In genomic region chr18:12703714-12704113, GRCh38 we compare ENCODE assay signal across 8 cellular contexts. TPM values are rescaled to one million over a fixed set of nuclear protein-coding genes. Genes with fewer than 3 reads are reported as not detected.
A peak's percentile ranks its signal among the peaks of the same experiment; 100 is the strongest.
DNase-seq lines count a peak whose midpoint lies in the region; ATAC-seq and TF ChIP-seq lines count a peak whose summit lies in the region.

No MANE protein-coding gene starts in this region.

- H4K91ac ChIP-seq in IMR-90 (ENCODE audit: insufficient read depth, low read depth, low read length): no peak overlapping the region

- no peaks in the 10 kb centered on the region for H3K9me3 Mint-ChIP-seq in CD8-positive, alpha-beta memory T cell
- no peaks in the 10 kb centered on the region for H3K9me3 Mint-ChIP-seq in activated naive CD4-positive, alpha-beta T cell treated with anti-CD3 and anti-CD28 coated beads, Interleukin-2, amount 50 U/mL, for 24 hours
- no peaks in the 10 kb centered on the region for H3K9me3 Mint-ChIP-seq in stimulated activated naive CD8-positive, alpha-beta T cell treated with anti-CD3 and anti-CD28 coated beads, Interleukin-15, amount 100 ng/mL, for 72 hours

- no peaks in the 10 kb centered on the region; the same call in 1 of the 2 replicates for H4K20me1 ChIP-seq in IMR-90 (ENCODE audit: insufficient read depth, low read length)

- peak overlapping the region; percentile 10; the same call in 1 of the 2 replicates for H2AK5ac ChIP-seq in IMR-90 (ENCODE audit: low read depth, low read length)

- peaks cover 21 to 37% of the 10 kb centered on the region in 2 experiments for H3K79me1 ChIP-seq in IMR-90 (ENCODE audit: low read depth in 1 of 2, low read length in 2 of 2)

- peak overlapping the region; percentile 91 to 99 (median 96) for H3K4me3 Mint-ChIP-seq in CD8-positive, alpha-beta memory T cell
- H3K4me3 Mint-ChIP-seq in activated naive CD4-positive, alpha-beta T cell treated with anti-CD3 and anti-CD28 coated beads, Interleukin-2, amount 50 U/mL, for 24 hours: peak overlapping the region; percentile 99
- peak overlapping the region; percentile 97 to 100 for H3K4me3 Mint-ChIP-seq in stimulated activated naive CD8-positive, alpha-beta T cell treated with anti-CD3 and anti-CD28 coated beads, Interleukin-15, amount 100 ng/mL, for 72 hours

- H3K4ac ChIP-seq in IMR-90 (ENCODE audit: low read depth, low read length): no peak overlapping the region; the same call in 1 of the 2 replicates

- no peak for TF ChIP-seq RAD21 in IMR-90 (IDR thresholded peaks at IDR 0.05; ENCODE audit: low read length)

- no peak overlapping the region for H3K14ac ChIP-seq in IMR-90 (replicated peaks; ENCODE audit: low read depth, low read length)

- H4K5ac ChIP-seq in IMR-90 (ENCODE audit: low read depth, low read length): no peak overlapping the region

- H2AK9ac ChIP-seq in IMR-90 (replicated peaks; ENCODE audit: low read depth, low read length, poor library complexity): no peak overlapping the region

- H2BK15ac ChIP-seq in IMR-90 (ENCODE audit: low read depth, low read length): no peak overlapping the region

- peak overlapping the region; percentile 90 to 100 (median 98) for H3K27ac Mint-ChIP-seq in CD8-positive, alpha-beta memory T cell
- peak overlapping the region; percentile 99 for H3K27ac Mint-ChIP-seq in activated naive CD4-positive, alpha-beta T cell treated with anti-CD3 and anti-CD28 coated beads, Interleukin-2, amount 50 U/mL, for 24 hours
- peak overlapping the region; percentile 100 for H3K27ac Mint-ChIP-seq in stimulated activated naive CD8-positive, alpha-beta T cell treated with anti-CD3 and anti-CD28 coated beads, Interleukin-15, amount 100 ng/mL, for 72 hours

- H2BK20ac ChIP-seq in IMR-90 (ENCODE audit: low read depth, low read length): no peak overlapping the region

- H3K4me2 ChIP-seq in IMR-90 (ENCODE audit: low read depth, low read length): peak overlapping the region; percentile 97

- peaks cover 42% of the 10 kb centered on the region for H3K4me1 ChIP-seq in CD8-positive, alpha-beta memory T cell (ENCODE audit: insufficient read depth, low read length)
- peaks cover 4% of the 10 kb centered on the region; the same call in 1 of the 2 replicates for H3K4me1 ChIP-seq in IMR-90 (ENCODE audit: control insufficient read depth, insufficient read depth, low read length)
- H3K4me1 ChIP-seq in iPS-18a (ENCODE audit: control insufficient read depth, low read depth, low read length): peaks cover 5% of the 10 kb centered on the region

- no peaks in the 10 kb centered on the region for H3K27me3 Mint-ChIP-seq in CD8-positive, alpha-beta memory T cell
- no peaks in the 10 kb centered on the region for H3K27me3 Mint-ChIP-seq in activated naive CD4-positive, alpha-beta T cell treated with anti-CD3 and anti-CD28 coated beads, Interleukin-2, amount 50 U/mL, for 24 hours
- no peaks in the 10 kb centered on the region for H3K27me3 Mint-ChIP-seq in stimulated activated naive CD8-positive, alpha-beta T cell treated with anti-CD3 and anti-CD28 coated beads, Interleukin-15, amount 100 ng/mL, for 72 hours

- H3K27me3 ChIP-seq in CD8-positive, alpha-beta memory T cell (ENCODE audit: insufficient read depth, low read length, poor library complexity, severe bottlenecking): no peaks in the 10 kb centered on the region
- H3K27me3 ChIP-seq in IMR-90 (ENCODE audit: control insufficient read depth, insufficient read depth, low read length) (no peaks in the 10 kb centered on the region), iPS-18a (ENCODE audit: control insufficient read depth, insufficient read depth, low read length) (no peaks in the 10 kb centered on the region)

- no peaks in the 10 kb centered on the region for H3K9me1 ChIP-seq in IMR-90 (ENCODE audit: insufficient read depth, low read length)

- CTCF ChIA-PET in CD8-positive, alpha-beta memory T cell (lab: Charles Lee): interaction anchor here (1.8 to 2.0 kb wide), 2 partner anchors 23 to 231 kb away, joined by 4 to 9 read pairs; no protein-coding TSS in a partner anchor
- CTCF ChIA-PET in IMR-90 (lab: Yijun Ruan, JAX): interaction anchor here (1.4 kb wide), 1 partner anchor 313 kb away, joined by 3 read pairs; no protein-coding TSS in a partner anchor

- 0% methylated on average over 1 of the region's 2 CpGs; no CpG with 5 or more reads in 1 of the 2 experiments for WGBS in IMR-90 (ENCODE audit: extremely low coverage in 2 of 2, insufficient read length in 1 of 2), 2 experiments

- intact Hi-C loops in IMR-90 (cut with micrococcal nuclease): no loop called here

- no peak overlapping the region for H2BK120ac ChIP-seq in IMR-90 (ENCODE audit: low read depth, low read length)

- TF ChIP-seq POLR2A in IMR-90 (IDR thresholded peaks at IDR 0.05; ENCODE audit: low read depth, low read length): no peak

- H3K4me1 Mint-ChIP-seq in CD8-positive, alpha-beta memory T cell: peaks cover 46 to 60% (median 57%) of the 10 kb centered on the region in 3 donors
- peaks cover 48% of the 10 kb centered on the region for H3K4me1 Mint-ChIP-seq in activated naive CD4-positive, alpha-beta T cell treated with anti-CD3 and anti-CD28 coated beads, Interleukin-2, amount 50 U/mL, for 24 hours
- peaks cover 46% of the 10 kb centered on the region for H3K4me1 Mint-ChIP-seq in stimulated activated naive CD8-positive, alpha-beta T cell treated with anti-CD3 and anti-CD28 coated beads, Interleukin-15, amount 100 ng/mL, for 72 hours

- H3K18ac ChIP-seq in IMR-90 (ENCODE audit: low read depth, low read length): no peak overlapping the region

- POLR2A ChIA-PET in CD8-positive, alpha-beta memory T cell (lab: Charles Lee): interaction anchor here (0.6 kb wide), 1 partner anchor 158 kb away, joined by 3 read pairs; no protein-coding TSS in a partner anchor
- POLR2A ChIA-PET in IMR-90 (lab: Charles Lee; ENCODE audit: unreplicated experiment): interaction anchor here (0.6 kb wide), 1 partner anchor 16 kb away, joined by 4 read pairs; no protein-coding TSS in a partner anchor

- in situ Hi-C loops in IMR-90 (cut with MboI; ENCODE audit: low sequenced_read_pairs): no loop called here

- peak overlapping the region; percentile 84 for H3K27ac ChIP-seq in CD8-positive, alpha-beta memory T cell (ENCODE audit: low read depth, low read length)
- H3K27ac ChIP-seq in IMR-90 (ENCODE audit: insufficient read depth, low read length): no peak overlapping the region
- H3K27ac ChIP-seq in iPS-18a (ENCODE audit: low read length): no peak overlapping the region

- no peak overlapping the region for H2AFZ ChIP-seq in IMR-90 (replicated peaks; ENCODE audit: low read length, poor library complexity)

- TF ChIP-seq CTCF in IMR-90 (conservative IDR thresholded peaks at IDR 0.05; ENCODE audit: low read depth, low read length): no peak

- H3K23ac ChIP-seq in IMR-90 (ENCODE audit: low read depth, low read length): peak overlapping the region; percentile 60; the same call in 1 of the 2 replicates

- DNase-seq in CD8-positive, alpha-beta memory T cell: no peak
- DNase-seq in IMR-90 (peak; percentile 46), globus pallidus (ENCODE audit: low spot score) (no peak)
- no peak for DNase-seq in stimulated activated naive CD8-positive, alpha-beta T cell treated with anti-CD3 and anti-CD28 coated beads, Interleukin-15, amount 100 ng/mL, for 72 hours

- H2BK5ac ChIP-seq in IMR-90 (ENCODE audit: low read depth, low read length, poor library complexity, severe bottlenecking): no peak overlapping the region

- H3K9me3 ChIP-seq in CD8-positive, alpha-beta memory T cell (ENCODE audit: low read length): no peaks in the 10 kb centered on the region
- H3K9me3 ChIP-seq in IMR-90 (ENCODE audit: control insufficient read depth, insufficient read depth, low read length): no peaks in the 10 kb centered on the region
- H3K9me3 ChIP-seq in iPS-18a (ENCODE audit: control insufficient read depth, low read depth, low read length): no peaks in the 10 kb centered on the region

- peak overlapping the region; percentile 87 for H3K4me3 ChIP-seq in CD8-positive, alpha-beta memory T cell (ENCODE audit: low read length)
- peak overlapping the region; percentile 89 for H3K4me3 ChIP-seq in IMR-90 (ENCODE audit: insufficient read depth, low read depth, low read length)
- peak overlapping the region; percentile 89 for H3K4me3 ChIP-seq in iPS-18a (ENCODE audit: low read length)

- H3K36me3 Mint-ChIP-seq in CD8-positive, alpha-beta memory T cell: peaks cover 0 to 56% (median 9%) of the 10 kb centered on the region in 3 donors
- peaks cover 7% of the 10 kb centered on the region for H3K36me3 Mint-ChIP-seq in activated naive CD4-positive, alpha-beta T cell treated with anti-CD3 and anti-CD28 coated beads, Interleukin-2, amount 50 U/mL, for 24 hours

- H3K9ac ChIP-seq in IMR-90 (ENCODE audit: low read depth, low read length) (peak overlapping the region; percentile 95), iPS-18a (ENCODE audit: low read length) (peak overlapping the region; percentile 94)

- ATAC-seq in IMR-90 (ENCODE audit: low read depth) (no peak), HG03457 (IDR thresholded peaks at IDR 0.05; ENCODE audit: unreplicated experiment) (no peak), GM21423 (IDR thresholded peaks at IDR 0.05; ENCODE audit: unreplicated experiment) (no peak)
- no peak for ATAC-seq in stimulated activated naive CD8-positive, alpha-beta T cell treated with anti-CD3 and anti-CD28 coated beads, Interleukin-15, amount 100 ng/mL, for 72 hours

- no peak overlapping the region for H4K8ac ChIP-seq in IMR-90 (ENCODE audit: low read depth in 2 of 2, low read length in 2 of 2)

- no peak overlapping the region for H3K56ac ChIP-seq in IMR-90 (ENCODE audit: extremely low read depth, insufficient read depth, low read length)

- TSS peak; percentile 49 for BruUV-seq in IMR-90 (replicated peaks; lab: Mats Ljungman, UMichigan)

- H3K36me3 ChIP-seq in CD8-positive, alpha-beta memory T cell (ENCODE audit: insufficient read depth, low read length): peaks cover 11% of the 10 kb centered on the region
- H3K36me3 ChIP-seq in IMR-90 (ENCODE audit: control insufficient read depth, insufficient read depth, low read length): peaks cover 9% of the 10 kb centered on the region
- peaks cover 25% of the 10 kb centered on the region for H3K36me3 ChIP-seq in iPS-18a (ENCODE audit: control insufficient read depth, low read depth, low read length)

- dilution Hi-C loops in IMR-90 (cut with HindIII; ENCODE audit: low sequenced_read_pairs, unreplicated experiment): no loop called here

RNA-seq across cellular contexts. Expression of gene PSMG2, which starts 0.9 kb away (rescaled TPM):
- 100 to 1,000 TPM; 107 to 116 TPM for total RNA-seq in CD8-positive, alpha-beta memory T cell
- polyA plus RNA-seq in CD8-positive, alpha-beta memory T cell: 125 TPM
- 59.5 and 60.8 TPM in 2 replicates for total RNA-seq in IMR-90 (2012; rRNA removed)
- 30.4 and 34.4 TPM in 2 replicates for polyA plus RNA-seq in IMR-90 (2012; rRNA removed)
- polyA plus RNA-seq in IMR-90 (2012; cell fraction: cytosol; rRNA removed): 16.0 and 17.5 TPM in 2 replicates
- polyA plus RNA-seq in IMR-90 (2012; cell fraction: nucleus; rRNA removed; ENCODE audit: low replicate concordance): 5.7 and 26.1 TPM in 2 replicates

RNA-seq across cellular contexts. Expression of gene CEP76, which starts 1.2 kb away (rescaled TPM):
- total RNA-seq in CD8-positive, alpha-beta memory T cell: 10 to 100 TPM; 11.3 to 15.5 TPM
- polyA plus RNA-seq in CD8-positive, alpha-beta memory T cell: 6.4 TPM
- total RNA-seq in IMR-90 (2012; rRNA removed): 8.1 and 8.3 TPM in 2 replicates
- polyA plus RNA-seq in IMR-90 (2012; rRNA removed): 4.8 and 5.1 TPM in 2 replicates
- polyA plus RNA-seq in IMR-90 (2012; cell fraction: cytosol; rRNA removed): 1.6 and 4.0 TPM in 2 replicates
- 2.7 and 5.1 TPM in 2 replicates for polyA plus RNA-seq in IMR-90 (2012; cell fraction: nucleus; rRNA removed; ENCODE audit: low replicate concordance)

RNA-seq across cellular contexts. Expression of gene SPIRE1, which starts 45.8 kb away (rescaled TPM):
- total RNA-seq in CD8-positive, alpha-beta memory T cell: 1 to 10 TPM; 8.1 to 9.9 TPM
- 2.2 TPM for polyA plus RNA-seq in CD8-positive, alpha-beta memory T cell
- 28.3 and 31.4 TPM in 2 replicates for total RNA-seq in IMR-90 (2012; rRNA removed)
- polyA plus RNA-seq in IMR-90 (2012; rRNA removed): 10.9 and 11.6 TPM in 2 replicates
- 3.9 and 8.2 TPM in 2 replicates for polyA plus RNA-seq in IMR-90 (2012; cell fraction: cytosol; rRNA removed)
- 6.4 and 38.7 TPM in 2 replicates for polyA plus RNA-seq in IMR-90 (2012; cell fraction: nucleus; rRNA removed; ENCODE audit: low replicate concordance)
